ENCODE assay signal across 15 cellular contexts in genomic region chr10:4132216-4132556, GRCh38.
A peak's percentile ranks its signal among the peaks of the same experiment; 100 is the strongest.
DNase-seq lines count a peak whose midpoint lies in the region; ATAC-seq and TF ChIP-seq lines count a peak whose summit lies in the region.
"Had no signal": no experiment of that assay in that cellular context is flagged by ENCODE, and none has a peak within 500 bp of the region (broad histone marks: within the 10 kb centered on the region; RNA-seq: fewer than 3 reads in every experiment).

No MANE protein-coding gene starts in this region.

- intact Hi-C loops in left lung (cut with DNase I), result no loop called here
- intact Hi-C loops in stomach (cut with DNase I; ENCODE audit: low total_unique reads), result no loop called here

- H3K9me3 ChIP-seq in GM23248 (ENCODE audit: low read depth), result no peaks in the 10 kb centered on the region
- no peaks in the 10 kb centered on the region for H3K9me3 ChIP-seq in SK-N-MC (ENCODE audit: low read depth, low read length)
- H3K9me3 ChIP-seq in left lung, result no peaks in the 10 kb centered on the region
- no peaks in the 10 kb centered on the region for H3K9me3 ChIP-seq in stomach
- H3K9me3 ChIP-seq: SJCRH30 had no signal

- peak overlapping the region; percentile 10; the same call in 1 of the 2 replicates for H3K9ac ChIP-seq in GM23248
- no peak overlapping the region for H3K9ac ChIP-seq in SK-N-MC (ENCODE audit: insufficient read length)

- no peak for ATAC-seq in left lung
- no peak for ATAC-seq in HG03097 (IDR thresholded peaks at IDR 0.05; ENCODE audit: low FRiP score, unreplicated experiment)

- in situ Hi-C loops in GM23248 (cut with MboI), result no loop called here

- no peak for TF ChIP-seq EP300 in stomach (IDR thresholded peaks at IDR 0.05)

- peak overlapping the region; percentile 36; the same call in 1 of the 2 replicates for H3K4me3 ChIP-seq in GM23248
- peak overlapping the region; percentile 33; the same call in 1 of the 2 replicates for H3K4me3 ChIP-seq in SK-N-MC
- no peak overlapping the region for H3K4me3 ChIP-seq in left lung
- no peak overlapping the region for H3K4me3 ChIP-seq in stomach
- H3K4me3 ChIP-seq: SJCRH30 had no signal

- 100% methylated on average over 1 of the region's 1 CpG for WGBS in GM23248 (ENCODE audit: low coverage in 1 of 2, low lambda C conversion rate in 2 of 2, missing lambda C conversion rate in 2 of 2), 2 experiments
- 88 to 100% (median 93%) methylated on average over 1 of the region's 1 CpG for WGBS in stomach, 5 donors

- TF ChIP-seq CTCF in left lung (IDR thresholded peaks at IDR 0.05), result no peak
- no peak for TF ChIP-seq CTCF in stomach (IDR thresholded peaks at IDR 0.05)

- no peak for TF ChIP-seq POLR2A in stomach (IDR thresholded peaks at IDR 0.05)

- H3K27ac ChIP-seq in GM23248 (peak overlapping the region; percentile 36), SK-N-MC (peak overlapping the region; percentile 87; the same call in 1 of the 2 replicates), left lung (peak overlapping the region; percentile 72 to 90), stomach (peak overlapping the region in 3 of 5 donors; percentile 23 to 73 (median 25))
- H3K27ac ChIP-seq: SJCRH30 had no signal

- DNase-seq in GM23248, result no peak
- DNase-seq in SK-N-MC (ENCODE audit: low read depth, low spot score), result no peak
- no peak for DNase-seq in left lung
- DNase-seq in stomach, result no peak
- DNase-seq in SK-N-DZ (ENCODE audit: low spot score), result no peak
- DNase-seq in RKO (ENCODE audit: low spot score), result no peak
- no peak for DNase-seq in cerebellar cortex (ENCODE audit: low spot score)
- DNase-seq: COR-L47, cortex of kidney, H7, NCI-H2029 treated with DMSO at 0.1 percent for 48 hours, NCI-H748 treated with DMSO at 0.1 percent for 48 hours, retina had no signal

- H3K36me3 ChIP-seq in GM23248 (ENCODE audit: low read depth) (no peaks in the 10 kb centered on the region), SK-N-MC (ENCODE audit: insufficient read depth, low read length) (no peaks in the 10 kb centered on the region), left lung (no peaks in the 10 kb centered on the region), stomach (no peaks in the 10 kb centered on the region)
- H3K36me3 ChIP-seq: SJCRH30 had no signal

- H3F3A ChIP-seq in GM23248 (ENCODE audit: insufficient read depth), result peaks cover 16% of the 10 kb centered on the region; the same call in 1 of the 2 replicates

- peaks cover 16% of the 10 kb centered on the region for H3K4me1 ChIP-seq in GM23248 (ENCODE audit: insufficient read depth)
- peaks cover 5 to 51% of the 10 kb centered on the region in 2 donors for H3K4me1 ChIP-seq in left lung
- H3K4me1 ChIP-seq in stomach, result peaks cover 26 to 56% (median 44%) of the 10 kb centered on the region in 4 donors
- H3K4me1 ChIP-seq: SJCRH30 had no signal

- no peaks in the 10 kb centered on the region for H3K9me2 ChIP-seq in GM23248 (ENCODE audit: insufficient read depth)

- peak overlapping the region; percentile 52 for H2AFZ ChIP-seq in GM23248

- H4K20me1 ChIP-seq in GM23248 (ENCODE audit: insufficient read depth), result no peaks in the 10 kb centered on the region

- peak overlapping the region; percentile 29 for H3K4me2 ChIP-seq in GM23248 (ENCODE audit: unreplicated experiment)

- no peaks in the 10 kb centered on the region for H3K27me3 ChIP-seq in GM23248 (replicated peaks; ENCODE audit: insufficient read depth)
- H3K27me3 ChIP-seq in left lung, result no peaks in the 10 kb centered on the region
- no peaks in the 10 kb centered on the region for H3K27me3 ChIP-seq in stomach
- H3K27me3 ChIP-seq: SJCRH30 had no signal

- no peaks in the 10 kb centered on the region for H3K79me2 ChIP-seq in GM23248 (ENCODE audit: insufficient read depth)

Comparison
In these comparisons a context has a peak if more than half of its experiments do, and no peak if none do; other contexts are left out.
1. H3K27ac ChIP-seq: peak in every context shown above with its lines; median percentile 87 in SK-N-MC; 81 in left lung; 36 in GM23248; 25 in stomach.
2. H3K4me3 ChIP-seq: peak in GM23248 (single experiment) and SK-N-MC (single experiment); none in left lung (0 of 2) and stomach (0 of 4).